8 cellular contexts compared by ENCODE assay signal in genomic region chr11:35045219-35045819, GRCh38.
DNase-seq lines count a peak whose midpoint lies in the region; ATAC-seq lines count a peak whose summit lies in the region.

No MANE protein-coding gene starts in this region.

- H3K27me3 ChIP-seq in CD4-positive, CD25-positive, alpha-beta regulatory T cell (ENCODE audit: control insufficient read depth, insufficient read depth, low read length): no peaks in the 10 kb centered on the region
- no peaks in the 10 kb centered on the region for H3K27me3 ChIP-seq in aorta (ENCODE audit: control insufficient read depth in 1 of 2, insufficient read depth in 2 of 2, low read length in 1 of 2)

- H3K4me1 ChIP-seq in CD4-positive, CD25-positive, alpha-beta regulatory T cell (ENCODE audit: control insufficient read depth, insufficient read depth, low read length, poor library complexity, severe bottlenecking): peaks cover 77% of the 10 kb centered on the region
- no peaks in the 10 kb centered on the region for H3K4me1 ChIP-seq in aorta (ENCODE audit: control insufficient read depth in 1 of 2, insufficient read depth in 2 of 2, low read length in 2 of 2)

- 87 to 88% methylated on average over 8 of the region's 8 CpGs for WGBS in aorta, 2 donors

- peak; percentile 78 to 96 (median 93) for DNase-seq in CD4-positive, CD25-positive, alpha-beta regulatory T cell
- peak; percentile 94 for DNase-seq in activated CD4-positive, alpha-beta T cell treated with anti-CD3 and anti-CD28 coated beads, Interleukin-2, amount 10 ng/mL, durations not matched to agents 24 days and 14 days
- peak; percentile 65 for DNase-seq in left kidney (ENCODE audit: low read depth, low spot score)
- DNase-seq in aorta: peak in 1 of 2 donors; percentile 51
- no peak for DNase-seq in epidermal melanocyte (ENCODE audit: insufficient read length, low spot score)
- DNase-seq in NCI-H526 (lab: John Stamatoyannopoulos, UW): no peak
- no peak for DNase-seq in NAMALWA (ENCODE audit: low spot score)

- H3K4me3 ChIP-seq in CD4-positive, CD25-positive, alpha-beta regulatory T cell (ENCODE audit: low read depth, low read length): peak overlapping the region; percentile 56
- no peak overlapping the region for H3K4me3 ChIP-seq in aorta (ENCODE audit: low read length in 2 of 2)

- no peaks in the 10 kb centered on the region for H3K36me3 Mint-ChIP-seq in CD4-positive, CD25-positive, alpha-beta regulatory T cell
- peaks cover 20% of the 10 kb centered on the region for H3K36me3 Mint-ChIP-seq in activated CD4-positive, alpha-beta T cell treated with anti-CD3 and anti-CD28 coated beads, Interleukin-2, amount 10 ng/mL, durations not matched to agents 24 days and 14 days (ENCODE audit: low read depth)

- peaks cover 0 to 1% (median 0%) of the 10 kb centered on the region in 7 donors for H3K9me3 Mint-ChIP-seq in CD4-positive, CD25-positive, alpha-beta regulatory T cell
- peaks cover 11% of the 10 kb centered on the region for H3K9me3 Mint-ChIP-seq in activated CD4-positive, alpha-beta T cell treated with anti-CD3 and anti-CD28 coated beads, Interleukin-2, amount 10 ng/mL, durations not matched to agents 24 days and 14 days

- H3K27me3 Mint-ChIP-seq in CD4-positive, CD25-positive, alpha-beta regulatory T cell: no peaks in the 10 kb centered on the region
- peaks cover 5% of the 10 kb centered on the region for H3K27me3 Mint-ChIP-seq in activated CD4-positive, alpha-beta T cell treated with anti-CD3 and anti-CD28 coated beads, Interleukin-2, amount 10 ng/mL, durations not matched to agents 24 days and 14 days

- peak overlapping the region; percentile 93 for H3K27ac ChIP-seq in CD4-positive, CD25-positive, alpha-beta regulatory T cell (ENCODE audit: insufficient read depth, low read length, poor library complexity, severe bottlenecking)
- H3K27ac ChIP-seq in aorta (ENCODE audit: low read depth in 1 of 2, low read length in 2 of 2): no peak overlapping the region

- H3K9me3 ChIP-seq in CD4-positive, CD25-positive, alpha-beta regulatory T cell (ENCODE audit: control insufficient read depth in 2 of 2, low read length in 2 of 2): no peaks in the 10 kb centered on the region
- H3K9me3 ChIP-seq in aorta (ENCODE audit: control insufficient read depth, low read length): no peaks in the 10 kb centered on the region

- ATAC-seq in CD4-positive, CD25-positive, alpha-beta regulatory T cell (ENCODE audit: low read depth in 2 of 2): peak; percentile 79 to 80
- ATAC-seq in HG03280 (IDR thresholded peaks at IDR 0.05; ENCODE audit: unreplicated experiment) (peak; percentile 67), aorta (ENCODE audit: low FRiP score) (peak; percentile 29)

- peak overlapping the region; percentile 87 to 96 (median 88) for H3K4me3 Mint-ChIP-seq in CD4-positive, CD25-positive, alpha-beta regulatory T cell
- peak overlapping the region; percentile 80 for H3K4me3 Mint-ChIP-seq in activated CD4-positive, alpha-beta T cell treated with anti-CD3 and anti-CD28 coated beads, Interleukin-2, amount 10 ng/mL, durations not matched to agents 24 days and 14 days

- peaks cover 28 to 93% (median 58%) of the 10 kb centered on the region in 4 donors for H3K4me1 Mint-ChIP-seq in CD4-positive, CD25-positive, alpha-beta regulatory T cell
- H3K4me1 Mint-ChIP-seq in activated CD4-positive, alpha-beta T cell treated with anti-CD3 and anti-CD28 coated beads, Interleukin-2, amount 10 ng/mL, durations not matched to agents 24 days and 14 days: peaks cover 71% of the 10 kb centered on the region

- peak overlapping the region; percentile 96 to 100 (median 98) for H3K27ac Mint-ChIP-seq in CD4-positive, CD25-positive, alpha-beta regulatory T cell
- H3K27ac Mint-ChIP-seq in activated CD4-positive, alpha-beta T cell treated with anti-CD3 and anti-CD28 coated beads, Interleukin-2, amount 10 ng/mL, durations not matched to agents 24 days and 14 days: peak overlapping the region; percentile 95

- no peaks in the 10 kb centered on the region for H3K36me3 ChIP-seq in CD4-positive, CD25-positive, alpha-beta regulatory T cell (ENCODE audit: control insufficient read depth, insufficient read depth, low read length)
- H3K36me3 ChIP-seq in aorta (ENCODE audit: control insufficient read depth in 1 of 2, insufficient read depth in 2 of 2, low read length in 1 of 2): no peaks in the 10 kb centered on the region

- intact Hi-C loops in activated CD4-positive, alpha-beta T cell treated with anti-CD3 and anti-CD28 coated beads, Interleukin-2, amount 10 ng/mL, durations not matched to agents 24 days and 14 days (cut with micrococcal nuclease): loop anchor here (1.0 kb wide), 2 partner anchors 33 to 38 kb away; no protein-coding TSS in a partner anchor
- intact Hi-C loops in aorta (cut with DNase I): no loop called here

Comparison
In these comparisons a context has a peak if more than half of its experiments do, and no peak if none do; other contexts are left out.
1. ATAC-seq: peak in every context shown above with its lines; median percentile 80 in CD4-positive, CD25-positive, alpha-beta regulatory T cell; 67 in HG03280; 29 in aorta.
2. DNase-seq: peak in CD4-positive, CD25-positive, alpha-beta regulatory T cell (3 of 3), activated CD4-positive, alpha-beta T cell treated with anti-CD3 and anti-CD28 coated beads, Interleukin-2, amount 10 ng/mL, durations not matched to agents 24 days and 14 days (single experiment) and left kidney (single experiment); none in epidermal melanocyte (single experiment), NCI-H526 (0 of 2) and NAMALWA (single experiment).